1 cellular context compared by ENCODE assay signal in the genomic region with DNA sequence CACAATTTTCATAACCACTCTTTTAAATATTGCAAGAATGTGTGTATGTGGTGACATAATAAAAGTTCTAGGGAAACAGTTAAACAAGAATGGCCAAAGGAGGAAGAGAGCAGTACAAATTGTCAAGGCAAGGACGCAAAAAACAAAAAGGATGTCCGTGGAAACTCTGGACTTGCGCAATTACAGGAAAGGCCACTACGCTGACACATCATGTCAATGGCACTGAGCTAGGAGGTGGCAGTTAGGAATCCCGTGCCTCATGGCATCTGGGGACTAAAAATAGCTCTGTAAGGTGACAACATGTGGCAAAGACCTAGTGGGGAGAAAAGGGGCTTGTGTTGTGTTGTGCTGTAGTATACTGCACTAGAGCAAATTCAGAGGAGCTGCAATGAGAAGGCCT.
TF ChIP-seq lines count a peak whose summit lies in the region.

No MANE protein-coding gene starts in this region.

TF ChIP-seq in HCT116, 20 proteins besides CTCF, POLR2A, EP300 and RAD21 (continued from another document):
- TF ChIP-seq, protein P1, sequence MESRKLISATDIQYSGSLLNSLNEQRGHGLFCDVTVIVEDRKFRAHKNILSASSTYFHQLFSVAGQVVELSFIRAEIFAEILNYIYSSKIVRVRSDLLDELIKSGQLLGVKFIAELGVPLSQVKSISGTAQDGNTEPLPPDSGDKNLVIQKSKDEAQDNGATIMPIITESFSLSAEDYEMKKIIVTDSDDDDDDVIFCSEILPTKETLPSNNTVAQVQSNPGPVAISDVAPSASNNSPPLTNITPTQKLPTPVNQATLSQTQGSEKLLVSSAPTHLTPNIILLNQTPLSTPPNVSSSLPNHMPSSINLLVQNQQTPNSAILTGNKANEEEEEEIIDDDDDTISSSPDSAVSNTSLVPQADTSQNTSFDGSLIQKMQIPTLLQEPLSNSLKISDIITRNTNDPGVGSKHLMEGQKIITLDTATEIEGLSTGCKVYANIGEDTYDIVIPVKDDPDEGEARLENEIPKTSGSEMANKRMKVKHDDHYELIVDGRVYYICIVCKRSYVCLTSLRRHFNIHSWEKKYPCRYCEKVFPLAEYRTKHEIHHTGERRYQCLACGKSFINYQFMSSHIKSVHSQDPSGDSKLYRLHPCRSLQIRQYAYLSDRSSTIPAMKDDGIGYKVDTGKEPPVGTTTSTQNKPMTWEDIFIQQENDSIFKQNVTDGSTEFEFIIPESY (IDR thresholded peaks at IDR 0.05; ENCODE audit: extremely low read depth, insufficient replicate concordance, low read length), result no peak
- TF ChIP-seq, protein P2, sequence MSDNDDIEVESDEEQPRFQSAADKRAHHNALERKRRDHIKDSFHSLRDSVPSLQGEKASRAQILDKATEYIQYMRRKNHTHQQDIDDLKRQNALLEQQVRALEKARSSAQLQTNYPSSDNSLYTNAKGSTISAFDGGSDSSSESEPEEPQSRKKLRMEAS (IDR thresholded peaks at IDR 0.05), result peak; percentile 93
- TF ChIP-seq EZH2 (IDR thresholded peaks at IDR 0.05) (no peak), TCF7L2 (IDR thresholded peaks at IDR 0.05; ENCODE audit: borderline replicate concordance, extremely low read depth, insufficient read depth, insufficient read length) (peak; percentile 39)
